7 cellular contexts compared by ENCODE assay signal in genomic region chr6:71419954-71420692, GRCh38.
A peak's percentile ranks its signal among the peaks of the same experiment; 100 is the strongest.
DNase-seq lines count a peak whose midpoint lies in the region; ATAC-seq and TF ChIP-seq lines count a peak whose summit lies in the region.

No MANE protein-coding gene starts in this region.

- POLR2A ChIA-PET in RWPE1 (lab: Yijun Ruan, JAX; ENCODE audit: low non-redundant PET): interaction anchor here (0.6 kb wide), 1 partner anchor 53 kb away, joined by 3 read pairs; no protein-coding TSS in a partner anchor

- H3K36me3 ChIP-seq in H7 (replicated peaks; ENCODE audit: control insufficient read depth, insufficient read depth, low read length) (peaks cover 2% of the 10 kb centered on the region), esophagus muscularis mucosa (peaks cover 7 to 22% (median 21%) of the 10 kb centered on the region in 4 donors), mucosa of rectum (ENCODE audit: control insufficient read depth in 2 of 2, insufficient read depth in 2 of 2, low read length in 2 of 2) (no peaks in the 10 kb centered on the region)

- WGBS in esophagus muscularis mucosa: 2% methylated on average over 20 of the region's 100 CpGs

- H3K27me3 ChIP-seq in H7 (ENCODE audit: control insufficient read depth, insufficient read depth, low read length) (peaks cover 9% of the 10 kb centered on the region), esophagus muscularis mucosa (no peaks in the 10 kb centered on the region), mucosa of rectum (ENCODE audit: control insufficient read depth in 2 of 2, insufficient read depth in 2 of 2, low read length in 2 of 2) (no peaks in the 10 kb centered on the region)

- H3K9me3 ChIP-seq in esophagus muscularis mucosa (no peaks in the 10 kb centered on the region), mucosa of rectum (ENCODE audit: control insufficient read depth in 2 of 2, low read length in 2 of 2) (no peaks in the 10 kb centered on the region)

- peak; percentile 65 for DNase-seq in H7
- no peak for DNase-seq in RWPE1 (ENCODE audit: low spot score)
- DNase-seq in esophagus muscularis mucosa (ENCODE audit: extremely low spot score): no peak
- no peak for DNase-seq in foreskin melanocyte

- intact Hi-C loops in esophagus muscularis mucosa (cut with DNase I): loop anchor here (5.0 kb wide), 2 partner anchors 33 to 57 kb away; no protein-coding TSS in a partner anchor

- H3K4me3 ChIP-seq in H7 (ENCODE audit: insufficient read depth, low read depth, low read length) (peak overlapping the region; percentile 87), esophagus muscularis mucosa (peak overlapping the region; percentile 88 to 98 (median 94)), mucosa of rectum (ENCODE audit: low read length in 2 of 2) (peak overlapping the region; percentile 56 to 75)

- CTCF ChIA-PET in RWPE1 (lab: Yijun Ruan, JAX): no interaction called here

- no peak for TF ChIP-seq EP300 in esophagus muscularis mucosa (IDR thresholded peaks at IDR 0.05)

- H3K27ac ChIP-seq in RWPE1: peak overlapping the region; percentile 81
- H3K27ac ChIP-seq in esophagus muscularis mucosa (replicated peaks in 1 of 4): peak overlapping the region; percentile 97 to 99 (median 98)
- H3K27ac ChIP-seq in mucosa of rectum (ENCODE audit: low read depth in 2 of 2, low read length in 2 of 2): peak overlapping the region; percentile 73 to 76

- no peak for TF ChIP-seq POLR2A in esophagus muscularis mucosa (IDR thresholded peaks at IDR 0.05; ENCODE audit: low read depth)

- TF ChIP-seq CTCF in RWPE1 (conservative IDR thresholded peaks at IDR 0.05; ENCODE audit: low read depth) (peak; percentile 55), esophagus muscularis mucosa (IDR thresholded peaks at IDR 0.05) (peak; percentile 36 to 55 (median 46))

- peak overlapping the region; percentile 61 to 75 for H3K9ac ChIP-seq in mucosa of rectum (ENCODE audit: low read depth in 1 of 2, low read length in 2 of 2)

- H3K4me1 ChIP-seq in esophagus muscularis mucosa: peaks cover 16 to 44% (median 37%) of the 10 kb centered on the region in 4 donors
- H3K4me1 ChIP-seq in mucosa of rectum (ENCODE audit: control insufficient read depth in 2 of 2, insufficient read depth in 2 of 2, low read length in 2 of 2): no peaks in the 10 kb centered on the region

- ATAC-seq in GM18502 (IDR thresholded peaks at IDR 0.05; ENCODE audit: poor library complexity, unreplicated experiment): peak; percentile 41
- no peak for ATAC-seq in GM21528 (IDR thresholded peaks at IDR 0.05; ENCODE audit: low FRiP score, unreplicated experiment)
